Comparison of ENCODE assay signal across 1 cellular context in genomic region chr3:150483226-150483625, GRCh38.
TF ChIP-seq lines count a peak whose summit lies in the region.

No MANE protein-coding gene starts in this region.

TF ChIP-seq in GM23338, 12 proteins besides CTCF, POLR2A, EP300 and RAD21 (continued from another document):
- TF ChIP-seq ZNF462 (CRISPR knock-in tag; IDR thresholded peaks at IDR 0.05) (no peak), REST (IDR thresholded peaks at IDR 0.05; ENCODE audit: unreplicated experiment) (no peak), NANOG (IDR thresholded peaks at IDR 0.05; ENCODE audit: borderline replicate concordance) (no peak), ZNF331 (CRISPR knock-in tag; IDR thresholded peaks at IDR 0.05; ENCODE audit: low read depth) (no peak), JUNB (IDR thresholded peaks at IDR 0.05; ENCODE audit: unreplicated experiment) (no peak), ETS1 (IDR thresholded peaks at IDR 0.05) (no peak)
